Comparison of ENCODE assay signal across 8 cellular contexts in the genomic region with DNA sequence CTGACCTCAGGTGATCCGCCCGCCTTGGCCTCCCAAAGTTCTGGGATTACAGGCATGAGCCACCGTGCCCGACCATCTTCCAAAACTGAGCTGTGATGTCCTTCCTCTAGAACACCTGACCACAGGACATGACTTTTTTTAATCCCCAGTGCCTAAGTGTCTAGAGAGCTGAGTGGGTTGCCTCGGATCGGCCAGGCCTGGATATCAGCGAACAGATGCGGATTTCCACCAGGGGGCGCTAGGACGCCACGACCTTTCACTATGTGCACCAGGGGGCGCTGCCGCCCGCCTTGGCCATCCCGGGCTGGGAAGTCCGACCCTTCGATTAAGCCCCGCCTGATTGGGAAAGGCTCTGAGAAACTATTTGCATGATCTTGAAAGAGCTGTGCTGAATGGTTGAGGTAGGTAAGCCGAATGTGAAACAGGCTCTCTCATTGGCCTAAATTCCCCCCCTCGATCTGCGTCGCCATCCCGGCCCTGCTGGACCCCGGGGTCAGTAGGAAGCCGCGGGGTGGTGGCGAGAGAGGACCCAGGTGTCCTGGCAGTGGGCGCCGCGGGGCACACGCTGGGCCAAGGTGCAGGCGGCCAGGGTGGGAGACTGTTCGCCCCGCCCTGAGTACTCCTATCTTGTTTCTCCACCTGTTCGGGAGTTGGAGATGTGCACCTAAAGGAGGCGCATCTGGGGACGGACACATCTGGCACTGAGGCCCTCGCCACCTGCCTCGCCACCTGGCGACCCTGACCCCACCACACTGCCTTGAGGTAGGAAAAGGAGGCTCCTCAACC. TPM values are rescaled to one million over a fixed set of nuclear protein-coding genes. Genes with fewer than 3 reads are reported as not detected.
DNase-seq lines count a peak whose midpoint lies in the region; ATAC-seq and TF ChIP-seq lines count a peak whose summit lies in the region.

TSS of gene ACBD4 (plus strand) at position 496 of the 786 bp plus-strand sequence. CDS start 458 bp downstream, outside the sequence.

- peak within 1 kb of the TSS; percentile 1 for H3K9ac ChIP-seq in parathyroid adenoma

- no peaks in the 10 kb centered on the region for H3K9me3 ChIP-seq in parathyroid adenoma (ENCODE audit: control insufficient read depth, low read length)
- H3K9me3 ChIP-seq in transverse colon = no peaks in the 10 kb centered on the region

- no peaks in the 10 kb centered on the region for H3K36me3 Mint-ChIP-seq in activated naive CD8-positive, alpha-beta T cell treated with anti-CD3 and anti-CD28 coated beads, Interleukin-2, amount 50 U/mL, for 24 hours (ENCODE audit: low read depth)

- H3K36me3 ChIP-seq in parathyroid adenoma (ENCODE audit: control insufficient read depth, insufficient read depth, low read length) = no peaks in the 10 kb centered on the region
- no peaks in the 10 kb centered on the region for H3K36me3 ChIP-seq in transverse colon

- peak within 1 kb of the TSS; percentile 60 for H3K27ac Mint-ChIP-seq in activated naive CD8-positive, alpha-beta T cell treated with anti-CD3 and anti-CD28 coated beads, Interleukin-2, amount 50 U/mL, for 24 hours

- peak; percentile 87 for DNase-seq in NCI-H128 (lab: John Stamatoyannopoulos, UW; ENCODE audit: unreplicated experiment)
- DNase-seq in SW 1271 (lab: John Stamatoyannopoulos, UW) = peak; percentile 94 to 97
- DNase-seq in activated naive CD8-positive, alpha-beta T cell treated with anti-CD3 and anti-CD28 coated beads, Interleukin-2, amount 50 U/mL, for 24 hours = peak; percentile 97
- peak; percentile 97 for DNase-seq in Right ventricle myocardium superior
- peak; percentile 96 for DNase-seq in transverse colon

- H2AFZ ChIP-seq in parathyroid adenoma = peak within 1 kb of the TSS; percentile 79

- peaks cover 7% of the 10 kb centered on the region for H3K4me1 ChIP-seq in parathyroid adenoma
- H3K4me1 ChIP-seq in transverse colon = peaks cover 17 to 50% (median 39%) of the 10 kb centered on the region in 4 donors

- peaks cover 8% of the 10 kb centered on the region for H3K27me3 Mint-ChIP-seq in activated naive CD8-positive, alpha-beta T cell treated with anti-CD3 and anti-CD28 coated beads, Interleukin-2, amount 50 U/mL, for 24 hours

- H3K9me3 Mint-ChIP-seq in activated naive CD8-positive, alpha-beta T cell treated with anti-CD3 and anti-CD28 coated beads, Interleukin-2, amount 50 U/mL, for 24 hours = no peaks in the 10 kb centered on the region

- H3K79me2 ChIP-seq in parathyroid adenoma = no peaks in the 10 kb centered on the region

- peaks cover 17% of the 10 kb centered on the region for H3K4me1 Mint-ChIP-seq in activated naive CD8-positive, alpha-beta T cell treated with anti-CD3 and anti-CD28 coated beads, Interleukin-2, amount 50 U/mL, for 24 hours

- H3K27ac ChIP-seq in parathyroid adenoma (peak within 1 kb of the TSS; percentile 45), transverse colon (peak within 1 kb of the TSS; percentile 80 to 92 (median 90))

- peak; percentile 100 for TF ChIP-seq CTCF in GM12872 (IDR thresholded peaks at IDR 0.05; ENCODE audit: insufficient read depth, low read depth, low read length)
- TF ChIP-seq CTCF in parathyroid adenoma (IDR thresholded peaks at IDR 0.05) = peak; percentile 100
- peak; percentile 100 for TF ChIP-seq CTCF in transverse colon (IDR thresholded peaks at IDR 0.05)

- H3K27me3 ChIP-seq in parathyroid adenoma (ENCODE audit: control insufficient read depth, insufficient read depth, low read length) = no peaks in the 10 kb centered on the region
- H3K27me3 ChIP-seq in transverse colon = no peaks in the 10 kb centered on the region

- H3K4me2 ChIP-seq in parathyroid adenoma (ENCODE audit: low read length) = peak within 1 kb of the TSS; percentile 99

- ATAC-seq in HG02678 (IDR thresholded peaks at IDR 0.05; ENCODE audit: unreplicated experiment) (peak; percentile 82), Right ventricle myocardium superior (ENCODE audit: poor library complexity) (peak; percentile 82)
- ATAC-seq in activated naive CD8-positive, alpha-beta T cell treated with anti-CD3 and anti-CD28 coated beads, Interleukin-2, amount 50 U/mL, for 24 hours = peak; percentile 90

- intact Hi-C loops in Right ventricle myocardium superior (cut with DNase I) = loop anchor here (1.0 kb wide), 1 partner anchor 63 kb away; no protein-coding TSS in a partner anchor
- intact Hi-C loops in transverse colon (cut with DNase I; ENCODE audit: low total_unique reads) = loop anchor here (10.0 kb wide), 1 partner anchor 361 kb away; no protein-coding TSS in a partner anchor

- H3K4me3 ChIP-seq in parathyroid adenoma (ENCODE audit: low read depth, low read length) = peak within 1 kb of the TSS; percentile 80
- H3K4me3 ChIP-seq in transverse colon = peak within 1 kb of the TSS; percentile 61 to 73 (median 68)

- in situ Hi-C loops in transverse colon (cut with MboI; ENCODE audit: low pct_ligation_motif_present in 1 of 4, low pct_unique_long_range_greater_than_20kb in 1 of 4, low sequenced_read_pairs in 3 of 4) = loop anchor here in 3 of 4 donors (5.0 to 10.0 kb wide), 2 partner anchors 59 to 62 kb away; no protein-coding TSS in a partner anchor

- no peak for TF ChIP-seq EP300 in transverse colon (IDR thresholded peaks at IDR 0.05; ENCODE audit: low read depth)

- 5 to 90% methylated on average over 2 to 38 of the region's 40 CpGs for WGBS in transverse colon (ENCODE audit: low coverage in 1 of 2), 2 donors

- TF ChIP-seq POLR2A in transverse colon (IDR thresholded peaks at IDR 0.05) = peak; percentile 80

- H3K4me3 Mint-ChIP-seq in activated naive CD8-positive, alpha-beta T cell treated with anti-CD3 and anti-CD28 coated beads, Interleukin-2, amount 50 U/mL, for 24 hours = peak within 1 kb of the TSS; percentile 82

RNA-seq across cellular contexts. Expression of gene ACBD4, which starts in this region (rescaled TPM):
- total RNA-seq in Right ventricle myocardium superior (8.0 TPM), transverse colon (10 to 100 TPM; 24.9 to 96.1 (median 38.6) TPM)

Comparison
In these comparisons a context has a peak if more than half of its experiments do, and no peak if none do; other contexts are left out.
1. Peak in every context shown above with its lines: DNase-seq, ATAC-seq, H3K4me3 ChIP-seq and H3K27ac ChIP-seq.